Comparison of ENCODE assay signal across 9 cellular contexts in genomic region chr5:160269017-160269416, GRCh38. TPM values are rescaled to one million over a fixed set of nuclear protein-coding genes. Genes with fewer than 3 reads are reported as not detected.
DNase-seq lines count a peak whose midpoint lies in the region; ATAC-seq and TF ChIP-seq lines count a peak whose summit lies in the region.
"Had no signal": no experiment of that assay in that cellular context is flagged by ENCODE, and none has a peak within 500 bp of the region (broad histone marks: within the 10 kb centered on the region; RNA-seq: fewer than 3 reads in every experiment).

No MANE protein-coding gene starts in this region.

- H3K9me3 Mint-ChIP-seq in activated T-helper 17 cell treated with anti-CD3 and anti-CD28 coated beads, Interleukin-2, amount 50 U/mL, for 72 hours, result no peaks in the 10 kb centered on the region
- H3K9me3 Mint-ChIP-seq: activated naive CD4-positive, alpha-beta T cell treated with anti-CD3 and anti-CD28 coated beads, Interleukin-2, amount 50 U/mL, for 24 hours had no signal

- H3K4me1 Mint-ChIP-seq in activated T-helper 17 cell treated with anti-CD3 and anti-CD28 coated beads, Interleukin-2, amount 50 U/mL, for 72 hours, result no peaks in the 10 kb centered on the region

- no peaks in the 10 kb centered on the region for H3K36me3 Mint-ChIP-seq in activated T-helper 17 cell treated with anti-CD3 and anti-CD28 coated beads, Interleukin-2, amount 50 U/mL, for 72 hours (ENCODE audit: low read depth)
- H3K36me3 Mint-ChIP-seq: activated naive CD4-positive, alpha-beta T cell treated with anti-CD3 and anti-CD28 coated beads, Interleukin-2, amount 50 U/mL, for 24 hours had no signal

- ATAC-seq in omental fat pad (ENCODE audit: low FRiP score), result peak; percentile 63
- ATAC-seq in activated T-helper 17 cell treated with anti-CD3 and anti-CD28 coated beads, Interleukin-2, amount 50 U/mL, for 72 hours (replicated peaks), result no peak

- H3K27me3 Mint-ChIP-seq in activated T-helper 17 cell treated with anti-CD3 and anti-CD28 coated beads, Interleukin-2, amount 50 U/mL, for 72 hours, result peaks cover 11% of the 10 kb centered on the region
- H3K27me3 Mint-ChIP-seq: activated naive CD4-positive, alpha-beta T cell treated with anti-CD3 and anti-CD28 coated beads, Interleukin-2, amount 50 U/mL, for 24 hours had no signal

- H3K27ac Mint-ChIP-seq in activated T-helper 17 cell treated with anti-CD3 and anti-CD28 coated beads, Interleukin-2, amount 50 U/mL, for 72 hours, result no peak overlapping the region
- H3K27ac Mint-ChIP-seq: activated naive CD4-positive, alpha-beta T cell treated with anti-CD3 and anti-CD28 coated beads, Interleukin-2, amount 50 U/mL, for 24 hours had no signal

- in situ Hi-C loops in GM13976 (cut with MboI; ENCODE audit: low sequenced_read_pairs, unreplicated experiment), result no loop called here

- no peak overlapping the region for H3K4me3 Mint-ChIP-seq in activated T-helper 17 cell treated with anti-CD3 and anti-CD28 coated beads, Interleukin-2, amount 50 U/mL, for 72 hours
- H3K4me3 Mint-ChIP-seq: activated naive CD4-positive, alpha-beta T cell treated with anti-CD3 and anti-CD28 coated beads, Interleukin-2, amount 50 U/mL, for 24 hours had no signal

- TF ChIP-seq CTCF in fibroblast of mammary gland (conservative IDR thresholded peaks at IDR 0.05; ENCODE audit: control insufficient read depth, insufficient read depth, low read depth, low read length) (no peak), omental fat pad (IDR thresholded peaks at IDR 0.05) (no peak), GM13976 (IDR thresholded peaks at IDR 0.05; ENCODE audit: borderline replicate concordance, control extremely low read depth, extremely low read depth, insufficient read depth, missing control alignments) (no peak)

- no peak overlapping the region for H3K4me3 ChIP-seq in fibroblast of mammary gland (ENCODE audit: control insufficient read depth, low read depth, low read length)

- peak in 12 of 14 donors; percentile 4 to 82 (median 44) for DNase-seq in C1 segment of cervical spinal cord (lab: John Stamatoyannopoulos, UW)
- peak; percentile 52 for DNase-seq in RPMI8226
- DNase-seq in fibroblast of mammary gland (ENCODE audit: low read depth), result peak; percentile 84
- DNase-seq in omental fat pad (ENCODE audit: low spot score), result peak; percentile 62
- DNase-seq in NCI-H526 treated with DMSO at 0.1 percent for 48 hours (lab: John Stamatoyannopoulos, UW), result no peak
- no peak for DNase-seq in amniotic stem cell (lab: John Stamatoyannopoulos, UW)
- DNase-seq in GM13976 (ENCODE audit: low spot score), result no peak

RNA-seq across cellular contexts. Expression of gene FABP6, which starts 39.7 kb away (rescaled TPM):
- total RNA-seq in omental fat pad, result not detected
- under 1 TPM in 1 of 2 donors, not detected in 1; 0.87 TPM for total RNA-seq in activated T-helper 17 cell treated with anti-CD3 and anti-CD28 coated beads, Interleukin-2, amount 50 U/mL, for 72 hours

RNA-seq across cellular contexts. Expression of gene CCNJL, which starts 43.3 kb away (rescaled TPM):
- total RNA-seq in omental fat pad, result 1 to 10 TPM in 1 of 4 donors, under 1 TPM in 3; 0.24 to 5.4 (median 0.45) TPM
- total RNA-seq in activated T-helper 17 cell treated with anti-CD3 and anti-CD28 coated beads, Interleukin-2, amount 50 U/mL, for 72 hours, result not detected

Comparison
In these comparisons a context has a peak if more than half of its experiments do, and no peak if none do; other contexts are left out.
1. DNase-seq: peak in C1 segment of cervical spinal cord (12 of 14), RPMI8226 (single experiment), fibroblast of mammary gland (single experiment) and omental fat pad (single experiment); none in NCI-H526 treated with DMSO at 0.1 percent for 48 hours (single experiment), amniotic stem cell (single experiment) and GM13976 (single experiment).